ENCODE assay signal across 10 cellular contexts in the genomic region with DNA sequence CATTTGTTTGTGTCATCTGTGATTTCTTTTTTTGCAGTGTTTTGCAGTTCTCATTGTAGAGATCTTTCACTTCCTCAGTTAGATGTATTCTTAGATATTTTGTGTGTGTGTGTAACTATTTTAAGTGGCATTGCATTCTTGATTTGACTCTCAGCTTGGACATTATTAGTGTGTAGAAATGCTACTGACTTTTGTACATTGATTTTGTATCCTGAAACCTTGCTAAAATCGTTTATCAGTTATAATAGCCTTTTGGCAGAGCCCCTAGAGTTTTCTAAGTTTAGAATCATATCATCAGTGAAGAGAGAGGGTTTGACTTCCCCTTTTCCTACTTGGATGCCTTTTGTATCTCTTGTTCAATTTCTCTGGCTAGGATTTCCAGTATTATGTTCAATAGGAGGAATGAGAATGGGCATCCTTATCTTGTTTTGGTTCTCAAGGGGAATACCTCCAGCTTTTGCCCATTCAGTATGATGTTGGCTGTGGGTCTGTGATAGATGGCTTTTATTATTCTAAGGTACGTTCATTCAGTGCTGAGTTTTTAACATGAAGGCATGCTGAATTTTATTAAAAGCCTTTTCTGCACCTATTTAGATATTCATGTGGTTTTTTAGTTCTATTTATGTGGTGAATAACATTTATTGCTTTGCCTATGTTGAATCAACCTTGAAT.
DNase-seq lines count a peak whose midpoint lies in the region; ATAC-seq and TF ChIP-seq lines count a peak whose summit lies in the region.
"Had no signal": no experiment of that assay in that cellular context is flagged by ENCODE, and none has a peak within 500 bp of the region (broad histone marks: within the 10 kb centered on the region; RNA-seq: fewer than 3 reads in every experiment).

No MANE protein-coding gene starts in this region.

- H3K27me3 ChIP-seq in BLaER1 treated with 17β-estradiol and CSF1 and Interleukin-3, amounts not matched to agents 10 nM and 100 nM: no peaks in the 10 kb centered on the region
- H3K27me3 ChIP-seq in body of pancreas (no peaks in the 10 kb centered on the region), WERI-Rb-1 (ENCODE audit: insufficient read depth, low read depth, severe bottlenecking) (no peaks in the 10 kb centered on the region)

- H3K27ac ChIP-seq in BLaER1 treated with 17β-estradiol and CSF1 and Interleukin-3, amounts not matched to agents 10 nM and 100 nM: peak overlapping the region in 1 of 11 experiments; percentile 28; a peak in 2 of 22 replicates
- H3K27ac ChIP-seq in body of pancreas: no peak overlapping the region
- H3K27ac ChIP-seq in WERI-Rb-1: no peak overlapping the region

- H4K20me1 ChIP-seq in BLaER1 treated with 17β-estradiol and CSF1 and Interleukin-3, amounts not matched to agents 10 nM and 100 nM: no peaks in the 10 kb centered on the region

- no peak for TF ChIP-seq POLR2A in body of pancreas (IDR thresholded peaks at IDR 0.05)

- H3K9ac ChIP-seq in BLaER1 treated with 17β-estradiol and CSF1 and Interleukin-3, amounts not matched to agents 10 nM and 100 nM: no peak overlapping the region

- H3K4me1 ChIP-seq in BLaER1 treated with 17β-estradiol and CSF1 and Interleukin-3, amounts not matched to agents 10 nM and 100 nM: peaks cover 0 to 18% (median 10%) of the 10 kb centered on the region in 10 experiments; a peak in 9 of 20 replicates
- H3K4me1 ChIP-seq in body of pancreas: no peaks in the 10 kb centered on the region

- no peak overlapping the region for H3K4me3 ChIP-seq in BLaER1 treated with 17β-estradiol and CSF1 and Interleukin-3, amounts not matched to agents 10 nM and 100 nM
- H3K4me3 ChIP-seq in body of pancreas (no peak overlapping the region), WERI-Rb-1 (ENCODE audit: low read depth, low read length) (no peak overlapping the region)

- peak overlapping the region in 6 of 11 experiments; percentile 8 to 63 (median 40); a peak in 7 of 22 replicates for H3K4me2 ChIP-seq in BLaER1 treated with 17β-estradiol and CSF1 and Interleukin-3, amounts not matched to agents 10 nM and 100 nM

- H3K36me3 ChIP-seq in BLaER1 treated with 17β-estradiol and CSF1 and Interleukin-3, amounts not matched to agents 10 nM and 100 nM: no peaks in the 10 kb centered on the region
- H3K36me3 ChIP-seq in body of pancreas (replicated peaks in 1 of 2; ENCODE audit: insufficient read depth in 1 of 2, low read depth in 2 of 2) (no peaks in the 10 kb centered on the region), WERI-Rb-1 (no peaks in the 10 kb centered on the region)

- 39 to 40% methylated on average over 2 of the region's 2 CpGs for WGBS in body of pancreas, 2 donors

- no peak for DNase-seq in Ammon's horn (ENCODE audit: low spot score)
- no peak for DNase-seq in body of pancreas
- no peak for DNase-seq in WERI-Rb-1
- DNase-seq in germinal center (ENCODE audit: low spot score): no peak
- DNase-seq: aorta, H9 had no signal

- intact Hi-C loops in body of pancreas (cut with DNase I): no loop called here

- peak; percentile 75 for ATAC-seq in GM19324 (IDR thresholded peaks at IDR 0.05; ENCODE audit: low FRiP score, unreplicated experiment)
- peak; percentile 88 for ATAC-seq in HG02678 (IDR thresholded peaks at IDR 0.05; ENCODE audit: unreplicated experiment)
- ATAC-seq in HG03442 (IDR thresholded peaks at IDR 0.05; ENCODE audit: unreplicated experiment): peak; percentile 95
- ATAC-seq in body of pancreas: no peak

- H3K9me3 ChIP-seq in BLaER1 treated with 17β-estradiol and CSF1 and Interleukin-3, amounts not matched to agents 10 nM and 100 nM (replicated peaks in 1 of 11): peaks cover 0 to 23% (median 9%) of the 10 kb centered on the region in 11 experiments; a peak in 10 of 22 replicates
- H3K9me3 ChIP-seq in body of pancreas (peaks cover 0 to 5% (median 0%) of the 10 kb centered on the region in 3 donors), WERI-Rb-1 (ENCODE audit: severe bottlenecking) (no peaks in the 10 kb centered on the region)

- TF ChIP-seq CTCF in body of pancreas (IDR thresholded peaks at IDR 0.05): no peak
- TF ChIP-seq CTCF in WERI-Rb-1 (IDR thresholded peaks at IDR 0.05; ENCODE audit: low read depth, low read length): no peak
